In the genomic region with DNA sequence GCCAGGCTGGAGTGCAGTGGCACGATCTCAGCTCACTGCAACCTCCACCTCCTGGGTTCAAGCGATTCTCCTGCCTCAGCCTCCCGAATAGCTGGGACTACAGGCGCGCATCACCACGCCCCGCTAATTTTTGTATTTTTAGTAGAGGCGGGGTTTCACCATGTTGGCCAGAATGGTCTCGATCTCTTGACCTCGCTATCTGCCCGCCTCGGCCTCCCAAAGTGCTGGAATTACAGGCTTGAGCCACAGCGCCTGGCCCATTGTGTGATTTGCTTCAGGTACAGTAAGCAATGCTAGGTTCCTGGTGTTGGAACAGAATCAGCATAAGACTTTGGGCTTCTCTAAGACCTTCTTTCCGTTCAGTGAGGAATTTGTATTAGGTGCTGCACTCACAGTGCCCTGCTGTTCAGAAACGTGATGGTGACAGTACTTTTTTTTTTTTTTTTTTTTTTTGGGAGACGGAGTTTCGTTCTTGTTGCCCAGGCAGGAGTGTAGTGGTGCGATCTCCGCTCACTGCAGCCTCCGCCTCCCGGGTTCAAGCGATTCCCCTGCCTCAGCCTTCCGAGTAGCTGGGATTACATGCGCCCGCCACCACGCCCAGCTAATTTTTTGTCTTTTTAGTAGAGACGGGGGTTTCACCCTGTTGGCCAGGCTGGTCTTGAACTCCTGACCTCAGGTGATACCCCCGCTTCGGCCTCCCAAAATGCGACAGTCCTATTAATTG, we compare ENCODE assay signal across 8 cellular contexts. TPM values are rescaled to one million over a fixed set of nuclear protein-coding genes. Genes with fewer than 3 reads are reported as not detected.
DNase-seq lines count a peak whose midpoint lies in the region; ATAC-seq, FAIRE-seq and TF ChIP-seq lines count a peak whose summit lies in the region.
"Not testable (repeated sequence)": the region's sequence is repeated elsewhere in the genome, so short reads cannot be mapped to it uniquely, and the experiment has no call there.

No MANE protein-coding gene starts in this region.

- TF ChIP-seq POLR2A in heart left ventricle (IDR thresholded peaks at IDR 0.05) = not testable (repeated sequence)

- H3K4me1 ChIP-seq in GM23248 (ENCODE audit: insufficient read depth); MM.1S (ENCODE audit: low read length): not testable (repeated sequence)
- H3K4me1 ChIP-seq in heart left ventricle = peaks cover 2 to 34% (median 14%) of the 10 kb centered on the region in 12 donors

- intact Hi-C loops in activated B cell treated with CpG ODN at 0.5 μM for 24 hours (cut with micrococcal nuclease) (loop anchor here (1.0 kb wide), 5 partner anchors 11 to 240 kb away; a partner anchor contains a TSS), heart left ventricle (cut with DNase I) (loop anchor here in 4 of 10 donors (1.0 to 10.0 kb wide), 7 partner anchors 11 to 243 kb away; a partner anchor contains a TSS)

- H3K4me1 Mint-ChIP-seq in activated B cell treated with CpG ODN at 0.5 μM for 24 hours (peaks cover 32% of the 10 kb centered on the region), naive B cell (peaks cover 12 to 48% (median 37%) of the 10 kb centered on the region in 3 donors)
- H3K4me1 Mint-ChIP-seq in stimulated activated naive CD8-positive, alpha-beta T cell treated with anti-CD3 and anti-CD28 coated beads, Interleukin-15, Interleukin-2, amounts not matched to agents 100 ng/mL and 50 ng/mL, for 24 hours (ENCODE audit: low read depth) = peaks cover 33% of the 10 kb centered on the region

- DNase-seq in BJ (ENCODE audit: low read depth); activated B cell treated with CpG ODN at 0.5 μM for 24 hours; bronchial epithelial cell (ENCODE audit: low read depth); heart left ventricle; naive B cell: not testable (repeated sequence)
- DNase-seq in GM23248 = peak; percentile 26
- peak; percentile 10 for DNase-seq in MM.1S

- CTCF ChIA-PET in BJ (lab: Yijun Ruan, JAX) = interaction anchor here (0.6 to 5.9 kb wide), 7 partner anchors 8 to 171 kb away, joined by 3 to 59 read pairs (median 3); a partner anchor contains a TSS
- CTCF ChIA-PET in activated B cell treated with CpG ODN at 0.5 μM for 24 hours (lab: Charles Lee) = interaction anchor here (1.3 to 5.0 kb wide), 3 partner anchors 10 to 239 kb away, joined by 3 to 59 read pairs (median 5); a partner anchor contains a TSS

- H3K79me2 ChIP-seq in GM23248 (ENCODE audit: insufficient read depth) (peaks cover 43% of the 10 kb centered on the region), MM.1S (ENCODE audit: low read length) (peaks cover 45% of the 10 kb centered on the region)

- peak overlapping the region; percentile 99 for H3K27ac Mint-ChIP-seq in activated B cell treated with CpG ODN at 0.5 μM for 24 hours
- H3K27ac Mint-ChIP-seq in naive B cell = peak overlapping the region; percentile 93 to 99 (median 99)
- peak overlapping the region; percentile 98 for H3K27ac Mint-ChIP-seq in stimulated activated naive CD8-positive, alpha-beta T cell treated with anti-CD3 and anti-CD28 coated beads, Interleukin-15, Interleukin-2, amounts not matched to agents 100 ng/mL and 50 ng/mL, for 24 hours

- H3K4me3 ChIP-seq in BJ (ENCODE audit: low read depth, low read length) (peak overlapping the region; percentile 28), GM23248 (peak overlapping the region; percentile 91), MM.1S (ENCODE audit: low read length) (peak overlapping the region; percentile 98), bronchial epithelial cell (ENCODE audit: low read depth, low read length) (peak overlapping the region; percentile 95), heart left ventricle (peak overlapping the region; percentile 60 to 92 (median 72))

- H3K36me3 ChIP-seq in BJ (ENCODE audit: control insufficient read depth, insufficient read depth, low read length); GM23248 (ENCODE audit: low read depth); MM.1S (replicated peaks; ENCODE audit: insufficient read depth, low read length); bronchial epithelial cell (ENCODE audit: control insufficient read depth, insufficient read depth, low read length): not testable (repeated sequence)
- peaks cover 0 to 16% (median 6%) of the 10 kb centered on the region in 9 donors for H3K36me3 ChIP-seq in heart left ventricle

- peaks cover 26% of the 10 kb centered on the region for H3K36me3 Mint-ChIP-seq in activated B cell treated with CpG ODN at 0.5 μM for 24 hours (ENCODE audit: low read depth)
- H3K36me3 Mint-ChIP-seq in naive B cell = not testable (repeated sequence)
- H3K36me3 Mint-ChIP-seq in stimulated activated naive CD8-positive, alpha-beta T cell treated with anti-CD3 and anti-CD28 coated beads, Interleukin-15, Interleukin-2, amounts not matched to agents 100 ng/mL and 50 ng/mL, for 24 hours (ENCODE audit: low read depth) = peaks cover 33% of the 10 kb centered on the region

- in situ Hi-C loops in GM23248 (cut with MboI) = not testable (repeated sequence)

- not testable (repeated sequence) for H3K9me2 ChIP-seq in GM23248 (ENCODE audit: insufficient read depth); MM.1S (replicated peaks; ENCODE audit: insufficient read depth, low read length)

- POLR2A ChIA-PET in BJ (lab: Charles Lee) = not testable (repeated sequence)
- POLR2A ChIA-PET in activated B cell treated with CpG ODN at 0.5 μM for 24 hours (lab: Charles Lee) = interaction anchor here (0.7 to 5.7 kb wide), 11 partner anchors 10 to 130 kb away, joined by 3 to 152 read pairs (median 5); a partner anchor contains a TSS

- peak overlapping the region; percentile 94 for H3K9ac ChIP-seq in GM23248
- peak overlapping the region; percentile 97; the same call in 1 of the 2 replicates for H3K9ac ChIP-seq in MM.1S (ENCODE audit: low read length)

- not testable (repeated sequence) for FAIRE-seq in bronchial epithelial cell (lab: Jason Lieb, UNC)

- not testable (repeated sequence) for TF ChIP-seq CTCF in BJ (IDR thresholded peaks at IDR 0.05; ENCODE audit: insufficient read depth, low read depth, low read length); MM.1S (IDR thresholded peaks at IDR 0.05; ENCODE audit: low read length); activated B cell treated with CpG ODN at 0.5 μM for 24 hours (IDR thresholded peaks at IDR 0.05); bronchial epithelial cell (IDR thresholded peaks at IDR 0.05; ENCODE audit: insufficient read depth, low read length, severe bottlenecking); heart left ventricle (IDR thresholded peaks at IDR 0.05)

- WGBS in GM23248 (ENCODE audit: low coverage in 1 of 2, low lambda C conversion rate in 2 of 2, missing lambda C conversion rate in 2 of 2), 2 experiments = 56 to 64% methylated on average over 21 to 30 of the region's 30 CpGs
- 55 to 61% (median 60%) methylated on average over 30 of the region's 30 CpGs for WGBS in heart left ventricle, 4 donors

- not testable (repeated sequence) for H3K27me3 ChIP-seq in BJ (ENCODE audit: control insufficient read depth, insufficient read depth, low read length); GM23248 (replicated peaks; ENCODE audit: insufficient read depth); MM.1S (replicated peaks; ENCODE audit: insufficient read depth, low read length); bronchial epithelial cell (ENCODE audit: control insufficient read depth, insufficient read depth, low read length); heart left ventricle

- not testable (repeated sequence) for H4K20me1 ChIP-seq in GM23248 (ENCODE audit: insufficient read depth); MM.1S (ENCODE audit: insufficient read depth, low read length)

- H3K27ac ChIP-seq in GM23248 = peak overlapping the region; percentile 79
- peak overlapping the region; percentile 91; the same call in 1 of the 2 replicates for H3K27ac ChIP-seq in MM.1S (ENCODE audit: low read length)
- peak overlapping the region in 10 of 12 donors; percentile 70 to 93 (median 80) for H3K27ac ChIP-seq in heart left ventricle

- not testable (repeated sequence) for H3F3A ChIP-seq in GM23248 (ENCODE audit: insufficient read depth); MM.1S (ENCODE audit: insufficient read depth, low read length)

- H3K4me3 Mint-ChIP-seq in activated B cell treated with CpG ODN at 0.5 μM for 24 hours (peak overlapping the region; percentile 98), naive B cell (peak overlapping the region; percentile 96 to 100 (median 99))
- peak overlapping the region; percentile 95 for H3K4me3 Mint-ChIP-seq in stimulated activated naive CD8-positive, alpha-beta T cell treated with anti-CD3 and anti-CD28 coated beads, Interleukin-15, Interleukin-2, amounts not matched to agents 100 ng/mL and 50 ng/mL, for 24 hours

- peak overlapping the region; percentile 96 for H2AFZ ChIP-seq in GM23248
- H2AFZ ChIP-seq in MM.1S (ENCODE audit: low read length) = peak overlapping the region; percentile 76; the same call in 1 of the 2 replicates

- H3K4me2 ChIP-seq in GM23248 (ENCODE audit: unreplicated experiment) (peak overlapping the region; percentile 95), MM.1S (ENCODE audit: low read depth, low read length) (peak overlapping the region; percentile 80; the same call in 1 of the 2 replicates)

- H3K27me3 Mint-ChIP-seq in activated B cell treated with CpG ODN at 0.5 μM for 24 hours; naive B cell; stimulated activated naive CD8-positive, alpha-beta T cell treated with anti-CD3 and anti-CD28 coated beads, Interleukin-15, Interleukin-2, amounts not matched to agents 100 ng/mL and 50 ng/mL, for 24 hours: not testable (repeated sequence)

- not testable (repeated sequence) for H3K9me3 ChIP-seq in GM23248 (ENCODE audit: low read depth); MM.1S (replicated peaks; ENCODE audit: insufficient read depth, low read length); heart left ventricle

- H3K9me3 Mint-ChIP-seq in activated B cell treated with CpG ODN at 0.5 μM for 24 hours; naive B cell; stimulated activated naive CD8-positive, alpha-beta T cell treated with anti-CD3 and anti-CD28 coated beads, Interleukin-15, Interleukin-2, amounts not matched to agents 100 ng/mL and 50 ng/mL, for 24 hours: not testable (repeated sequence)

- not testable (repeated sequence) for ATAC-seq in activated B cell treated with CpG ODN at 0.5 μM for 24 hours (ENCODE audit: low read depth); naive B cell (ENCODE audit: low read depth in 2 of 2)
- peak in 1 of 4 donors; percentile 2 for ATAC-seq in heart left ventricle

RNA-seq across cellular contexts. Expression of a gene that starts 0.6 kb away (rescaled TPM):
- polyA plus RNA-seq in BJ (2011; rRNA removed) = 5.8 and 37.9 TPM in 2 replicates
- polyA minus RNA-seq in BJ (2011; rRNA and poly(A)+ RNA removed) = 9.1 and 25.1 TPM in 2 replicates
- total RNA-seq in GM23248 (2014; rRNA removed; shearing (Covaris generic)) = 8.9 and 16.2 TPM in 2 replicates
- polyA plus RNA-seq in GM23248 (2016; fragmentation: Nextera tagmentation; extraction: Ambion mirVana) = 159 and 162 TPM in 2 replicates
- 58.1 and 60.8 TPM in 2 replicates for total RNA-seq in activated B cell treated with CpG ODN at 0.5 μM for 24 hours
- total RNA-seq in bronchial epithelial cell = 12.4 and 21.4 TPM in 2 replicates
- total RNA-seq in heart left ventricle = 10 to 100 TPM in 7 of 9 donors, 1 to 10 TPM in 2; 2.5 to 31.0 (median 20.9) TPM
- 10 to 100 TPM; 10.1 to 17.3 TPM for polyA plus RNA-seq in heart left ventricle
- polyA plus RNA-seq in naive B cell (ENCODE audit: low read depth in 6 of 6) = 10 to 100 TPM; 46.7 to 95.9 (median 88.3) TPM

RNA-seq across cellular contexts. Expression of a gene that starts 11.1 kb away (rescaled TPM):
- 2.0 and 5.0 TPM in 2 replicates for polyA plus RNA-seq in BJ (2011; rRNA removed)
- polyA minus RNA-seq in BJ (2011; rRNA and poly(A)+ RNA removed) = 1.7 and 2.4 TPM in 2 replicates
- 8.5 and 9.5 TPM in 2 replicates for total RNA-seq in GM23248 (2014; rRNA removed; shearing (Covaris generic))
- 5.6 and 5.7 TPM in 2 replicates for polyA plus RNA-seq in GM23248 (2016; fragmentation: Nextera tagmentation; extraction: Ambion mirVana)
- total RNA-seq in activated B cell treated with CpG ODN at 0.5 μM for 24 hours = 18.2 and 19.6 TPM in 2 replicates
- 15.0 and 17.8 TPM in 2 replicates for total RNA-seq in bronchial epithelial cell
- total RNA-seq in heart left ventricle = 10 to 100 TPM in 4 of 9 donors, 1 to 10 TPM in 5; 7.6 to 11.1 (median 9.8) TPM
- polyA plus RNA-seq in heart left ventricle = 1 to 10 TPM; 7.0 to 7.5 TPM
- 10 to 100 TPM in 2 of 6 donors, 1 to 10 TPM in 4; 2.8 to 13.5 (median 9.6) TPM for polyA plus RNA-seq in naive B cell (ENCODE audit: low read depth in 6 of 6)

Comparison
In these comparisons a context has a peak if more than half of its experiments do, and no peak if none do; other contexts are left out.
1. H3K4me3 ChIP-seq: peak in every context shown above with its lines; median percentile 98 in MM.1S; 95 in bronchial epithelial cell; 91 in GM23248; 72 in heart left ventricle; 28 in BJ.